26 cellular contexts compared by ENCODE assay signal in genomic region chr13:62919491-62919890, GRCh38.
"Had no signal": no experiment of that assay in that cellular context is flagged by ENCODE, and none has a peak within 500 bp of the region (broad histone marks: within the 10 kb centered on the region; RNA-seq: fewer than 3 reads in every experiment).

No MANE protein-coding gene starts in this region.

- H3K4me1 Mint-ChIP-seq: immature natural killer cell; memory B cell; naive thymus-derived CD8-positive, alpha-beta T cell; neural crest cell; stimulated activated naive B cell treated with anti-CD40 and anti-IgM and Interleukin-4, amounts not matched to agents 10 μg/mL and 1 μg/mL and 100 μg/mL, for 72 hours had no signal

- H3K4me3 ChIP-seq: heart left ventricle, left ventricle myocardium inferior, ovary, right atrium auricular region, sigmoid colon, stomach, thoracic aorta, tibial artery, uterus had no signal

- DNase-seq: glutamatergic neuron; heart left ventricle; hypothalamus; immature natural killer cell; left ventricle myocardium inferior; naive thymus-derived CD8-positive, alpha-beta T cell; occipital lobe; ovary; sigmoid colon; small intestine; stimulated activated CD4-positive, alpha-beta T cell treated with anti-CD3 and anti-CD28 coated beads, Interleukin-1b, Interleukin-23, amount 100 ng/mL, for 48 hours; stimulated activated CD4-positive, alpha-beta T cell treated with anti-CD3 and anti-CD28 coated beads, Interleukin-2, amount 100 ng/mL, for 48 hours; stimulated activated CD4-positive, alpha-beta T cell treated with anti-CD3 and anti-CD28 coated beads, Interleukin-4, amount 100 ng/mL, for 4 hours; stimulated activated CD8-positive, alpha-beta memory T cell treated with anti-CD3 and anti-CD28 coated beads, Interleukin-4, amount 100 ng/mL, for 48 hours; stimulated activated naive B cell treated with anti-CD40 and anti-IgM and Interleukin-4, amounts not matched to agents 10 μg/mL and 1 μg/mL and 100 μg/mL, for 72 hours; stimulated activated naive CD8-positive, alpha-beta T cell treated with anti-CD3 and anti-CD28 coated beads, Interleukin-15, Interleukin-2, amounts not matched to agents 100 U/mL and 50 U/mL, for 24 hours; stomach; tibial artery; trophoblast cell; uterus had no signal

- ATAC-seq: heart left ventricle; naive thymus-derived CD8-positive, alpha-beta T cell; stimulated activated naive B cell treated with anti-CD40 and anti-IgM and Interleukin-4, amounts not matched to agents 10 μg/mL and 1 μg/mL and 100 μg/mL, for 72 hours; stimulated activated naive CD8-positive, alpha-beta T cell treated with anti-CD3 and anti-CD28 coated beads, Interleukin-15, Interleukin-2, amounts not matched to agents 100 U/mL and 50 U/mL, for 24 hours had no signal

- H3K27me3 ChIP-seq: heart left ventricle, neutrophil, ovary, right atrium auricular region, sigmoid colon, stomach, tibial artery, uterus had no signal

- H3K4me3 Mint-ChIP-seq: immature natural killer cell; memory B cell; naive thymus-derived CD8-positive, alpha-beta T cell; neural crest cell; stimulated activated naive B cell treated with anti-CD40 and anti-IgM and Interleukin-4, amounts not matched to agents 10 μg/mL and 1 μg/mL and 100 μg/mL, for 72 hours had no signal

- H3K27ac ChIP-seq: heart left ventricle, left ventricle myocardium inferior, neutrophil, ovary, right atrium auricular region, sigmoid colon, stomach, thoracic aorta, tibial artery, uterus had no signal

- H3K27me3 Mint-ChIP-seq: memory B cell; naive thymus-derived CD8-positive, alpha-beta T cell; progenitor cell of endocrine pancreas; stimulated activated naive B cell treated with anti-CD40 and anti-IgM and Interleukin-4, amounts not matched to agents 10 μg/mL and 1 μg/mL and 100 μg/mL, for 72 hours had no signal

- H3K9me3 Mint-ChIP-seq: neural crest cell had no signal

- H3K27ac Mint-ChIP-seq: immature natural killer cell; memory B cell; naive thymus-derived CD8-positive, alpha-beta T cell; progenitor cell of endocrine pancreas; stimulated activated naive B cell treated with anti-CD40 and anti-IgM and Interleukin-4, amounts not matched to agents 10 μg/mL and 1 μg/mL and 100 μg/mL, for 72 hours had no signal

- H3K36me3 Mint-ChIP-seq: memory B cell; naive thymus-derived CD8-positive, alpha-beta T cell; stimulated activated naive B cell treated with anti-CD40 and anti-IgM and Interleukin-4, amounts not matched to agents 10 μg/mL and 1 μg/mL and 100 μg/mL, for 72 hours had no signal

- H3K4me1 ChIP-seq: heart left ventricle, left ventricle myocardium inferior, right atrium auricular region, sigmoid colon, stomach, tibial artery, uterus had no signal

- H3K9me3 ChIP-seq: heart left ventricle, neutrophil, right atrium auricular region, sigmoid colon, stomach, thoracic aorta, tibial artery, uterus had no signal

- H3K36me3 ChIP-seq: heart left ventricle, left ventricle myocardium inferior, neutrophil, ovary, right atrium auricular region, sigmoid colon, stomach, thoracic aorta, tibial artery, uterus had no signal
